24 cellular contexts compared by ENCODE assay signal in the genomic region with DNA sequence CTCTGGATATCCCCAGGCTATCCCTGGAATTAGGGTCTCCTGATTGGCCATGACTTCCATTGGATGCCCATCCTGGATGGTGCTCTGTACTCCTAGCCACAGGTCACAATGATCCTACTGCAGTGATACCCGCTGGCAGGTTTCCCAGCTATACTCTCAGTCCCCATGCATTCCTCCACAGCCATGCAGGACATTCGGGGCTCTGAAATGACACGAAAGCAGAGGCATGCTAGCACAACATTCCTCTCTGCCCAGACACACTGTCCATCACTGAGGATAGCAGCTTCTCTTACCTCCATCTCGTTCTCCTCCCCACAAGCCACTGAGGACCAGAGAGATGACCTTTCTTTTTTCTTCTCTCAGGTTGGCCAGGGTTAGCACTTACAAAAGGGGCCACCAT. TPM values are rescaled to one million over a fixed set of nuclear protein-coding genes. Genes with fewer than 3 reads are reported as not detected.
A peak's percentile ranks its signal among the peaks of the same experiment; 100 is the strongest.
DNase-seq lines count a peak whose midpoint lies in the region; ATAC-seq, FAIRE-seq and TF ChIP-seq lines count a peak whose summit lies in the region.
"Had no signal": no experiment of that assay in that cellular context is flagged by ENCODE, and none has a peak within 500 bp of the region (broad histone marks: within the 10 kb centered on the region; RNA-seq: fewer than 3 reads in every experiment).

No MANE protein-coding gene starts in this region.

- WGBS in mesenchymal stem cell, result 90% methylated on average over 4 of the region's 4 CpGs

- H3K79me1 ChIP-seq in mesenchymal stem cell (replicated peaks; ENCODE audit: low read length, poor library complexity, severe bottlenecking), result no peaks in the 10 kb centered on the region

- H3K36me3 ChIP-seq in bronchial epithelial cell (ENCODE audit: control insufficient read depth, insufficient read depth, low read length), result no peaks in the 10 kb centered on the region
- no peaks in the 10 kb centered on the region for H3K36me3 ChIP-seq in mesenchymal stem cell (ENCODE audit: control insufficient read depth in 1 of 2, insufficient read depth in 2 of 2, low read depth in 1 of 2, low read length in 2 of 2)
- no peaks in the 10 kb centered on the region for H3K36me3 ChIP-seq in gastrocnemius medialis
- H3K36me3 ChIP-seq: BE2C; BLaER1 treated with 17β-estradiol and CSF1 and Interleukin-3, amounts not matched to agents 10 nM and 100 nM had no signal

- in situ Hi-C loops in gastrocnemius medialis (cut with MboI; ENCODE audit: low sequenced_read_pairs in 4 of 4), result no loop called here

- peaks cover 24% of the 10 kb centered on the region for H3K27me3 Mint-ChIP-seq in stimulated activated naive CD8-positive, alpha-beta T cell treated with anti-CD3 and anti-CD28 coated beads, Interleukin-15, amount 100 ng/mL, for 72 hours

- no peak overlapping the region for H2BK5ac ChIP-seq in mesenchymal stem cell (ENCODE audit: low read depth, low read length, poor library complexity, severe bottlenecking)

- H2BK15ac ChIP-seq in mesenchymal stem cell (ENCODE audit: low read depth, poor library complexity, severe bottlenecking), result no peak overlapping the region

- peak; percentile 12 for ATAC-seq in stimulated activated naive CD8-positive, alpha-beta T cell treated with anti-CD3 and anti-CD28 coated beads, Interleukin-15, amount 100 ng/mL, for 72 hours
- no peak for ATAC-seq in stimulated activated naive CD8-positive, alpha-beta T cell treated with anti-CD3 and anti-CD28 coated beads, Interleukin-15, Interleukin-2, amounts not matched to agents 100 U/mL and 50 U/mL, for 24 hours
- ATAC-seq in gastrocnemius medialis (no peak), GM18858 (IDR thresholded peaks at IDR 0.05; ENCODE audit: unreplicated experiment) (no peak)
- ATAC-seq: A549, GM12878, HCT116 had no signal

- H2AFZ ChIP-seq in mesenchymal stem cell (ENCODE audit: low read depth, low read length), result no peak overlapping the region
- H2AFZ ChIP-seq: GM23248 had no signal

- H2AK5ac ChIP-seq in mesenchymal stem cell (ENCODE audit: low read length, severe bottlenecking), result no peak overlapping the region

- H3K4me2 ChIP-seq in mesenchymal stem cell (ENCODE audit: low read length, poor library complexity, severe bottlenecking), result no peak overlapping the region
- H3K4me2 ChIP-seq: A549; BLaER1 treated with 17β-estradiol and CSF1 and Interleukin-3, amounts not matched to agents 10 nM and 100 nM had no signal

- no peak overlapping the region for H4K8ac ChIP-seq in mesenchymal stem cell (ENCODE audit: low read length)

- TF ChIP-seq CTCF in bronchial epithelial cell (IDR thresholded peaks at IDR 0.05; ENCODE audit: insufficient read depth, low read length, severe bottlenecking) (no peak), gastrocnemius medialis (IDR thresholded peaks at IDR 0.05 in 4 of 5, conservative IDR thresholded peaks at IDR 0.05 in 1 of 5) (no peak)

- H2BK12ac ChIP-seq in mesenchymal stem cell (ENCODE audit: low read length in 2 of 2), result peak overlapping the region in 1 of 2 experiments; percentile 80

- H3K27ac ChIP-seq in mesenchymal stem cell (ENCODE audit: low read length, poor library complexity, severe bottlenecking) (no peak overlapping the region), gastrocnemius medialis (no peak overlapping the region)
- H3K27ac ChIP-seq: A549; BLaER1 treated with 17β-estradiol and CSF1 and Interleukin-3, amounts not matched to agents 10 nM and 100 nM; GM23248 had no signal

- H3K4me1 Mint-ChIP-seq in stimulated activated naive CD8-positive, alpha-beta T cell treated with anti-CD3 and anti-CD28 coated beads, Interleukin-15, amount 100 ng/mL, for 72 hours, result no peaks in the 10 kb centered on the region
- H3K4me1 Mint-ChIP-seq: CD8-positive, alpha-beta memory T cell had no signal

- H3K23ac ChIP-seq in mesenchymal stem cell (ENCODE audit: low read length in 2 of 2), result no peak overlapping the region

- no peak overlapping the region for H3K9ac ChIP-seq in mesenchymal stem cell (ENCODE audit: low read length)
- H3K9ac ChIP-seq: BLaER1 treated with 17β-estradiol and CSF1 and Interleukin-3, amounts not matched to agents 10 nM and 100 nM; GM23248 had no signal

- H3K14ac ChIP-seq in mesenchymal stem cell (ENCODE audit: low read length in 2 of 2), result peak overlapping the region in 1 of 2 experiments; percentile 61

- H3K4me1 ChIP-seq in mesenchymal stem cell (ENCODE audit: control insufficient read depth, insufficient read depth, low read depth, low read length) (peaks cover 2% of the 10 kb centered on the region), gastrocnemius medialis (peaks cover 5 to 11% of the 10 kb centered on the region in 2 donors)
- H3K4me1 ChIP-seq: BE2C had no signal

- no peak overlapping the region for H2BK120ac ChIP-seq in mesenchymal stem cell (ENCODE audit: low read depth, low read length)

- H3K4me3 ChIP-seq in bronchial epithelial cell (ENCODE audit: low read depth, low read length) (no peak overlapping the region), mesenchymal stem cell (ENCODE audit: insufficient read depth in 1 of 2, low read depth in 1 of 2, low read length in 2 of 2) (no peak overlapping the region), gastrocnemius medialis (no peak overlapping the region)
- H3K4me3 ChIP-seq: A549; BLaER1 treated with 17β-estradiol and CSF1 and Interleukin-3, amounts not matched to agents 10 nM and 100 nM; GM12878; GM23248 had no signal

- H3K18ac ChIP-seq in mesenchymal stem cell (ENCODE audit: low read depth in 1 of 2, low read length in 2 of 2), result peak overlapping the region; percentile 12 to 28

- no peaks in the 10 kb centered on the region for H3K27me3 ChIP-seq in bronchial epithelial cell (ENCODE audit: control insufficient read depth, insufficient read depth, low read length)
- H3K27me3 ChIP-seq in mesenchymal stem cell (ENCODE audit: control insufficient read depth in 1 of 2, insufficient read depth in 1 of 2, low read length in 2 of 2), result no peaks in the 10 kb centered on the region
- no peaks in the 10 kb centered on the region for H3K27me3 ChIP-seq in gastrocnemius medialis
- H3K27me3 ChIP-seq: BE2C; BLaER1 treated with 17β-estradiol and CSF1 and Interleukin-3, amounts not matched to agents 10 nM and 100 nM had no signal

- peak; percentile 55 for FAIRE-seq in bronchial epithelial cell (lab: Jason Lieb, UNC)
- FAIRE-seq: A549, D721Med, G401.6, GM12878 had no signal

- H3K9me3 Mint-ChIP-seq in stimulated activated naive CD8-positive, alpha-beta T cell treated with anti-CD3 and anti-CD28 coated beads, Interleukin-15, amount 100 ng/mL, for 72 hours, result no peaks in the 10 kb centered on the region
- H3K9me3 Mint-ChIP-seq: CD4-positive, alpha-beta T cell; H9 had no signal

- H3K27ac Mint-ChIP-seq in stimulated activated naive CD8-positive, alpha-beta T cell treated with anti-CD3 and anti-CD28 coated beads, Interleukin-15, amount 100 ng/mL, for 72 hours, result no peak overlapping the region
- H3K27ac Mint-ChIP-seq: CD4-positive, alpha-beta T cell; CD8-positive, alpha-beta memory T cell had no signal

- H3K4me3 Mint-ChIP-seq in stimulated activated naive CD8-positive, alpha-beta T cell treated with anti-CD3 and anti-CD28 coated beads, Interleukin-15, amount 100 ng/mL, for 72 hours, result no peak overlapping the region
- H3K4me3 Mint-ChIP-seq: CD14-positive monocyte; CD4-positive, alpha-beta T cell; CD8-positive, alpha-beta memory T cell; H9 had no signal

- H3K4ac ChIP-seq in mesenchymal stem cell (ENCODE audit: low read depth in 1 of 2, low read length in 2 of 2), result no peak overlapping the region

- no peak overlapping the region for H4K91ac ChIP-seq in mesenchymal stem cell (ENCODE audit: low read length)

- intact Hi-C loops in gastrocnemius medialis (cut with DNase I; ENCODE audit: low total_unique reads), result no loop called here

- H3K9me3 ChIP-seq in mesenchymal stem cell (ENCODE audit: control insufficient read depth, low read length), result no peaks in the 10 kb centered on the region
- no peaks in the 10 kb centered on the region for H3K9me3 ChIP-seq in gastrocnemius medialis
- H3K9me3 ChIP-seq: A549, BE2C had no signal

- DNase-seq in stimulated activated naive CD8-positive, alpha-beta T cell treated with anti-CD3 and anti-CD28 coated beads, Interleukin-15, amount 100 ng/mL, for 72 hours, result no peak
- DNase-seq in stimulated activated naive CD8-positive, alpha-beta T cell treated with anti-CD3 and anti-CD28 coated beads, Interleukin-15, Interleukin-2, amounts not matched to agents 100 U/mL and 50 U/mL, for 24 hours, result no peak
- no peak for DNase-seq in bronchial epithelial cell (ENCODE audit: low read depth)
- no peak for DNase-seq in mesenchymal stem cell
- no peak for DNase-seq in gastrocnemius medialis
- DNase-seq in GM03348 (ENCODE audit: low spot score), result no peak
- DNase-seq: 8988T; ACHN; AML-193; BE2C; CD4-positive, alpha-beta T cell; CD8-positive, alpha-beta memory T cell; DMS 273 treated with DMSO at 0.1 percent for 48 hours; DMS79; GM23248; H9 had no signal

- no peak for TF ChIP-seq POLR2A in gastrocnemius medialis (IDR thresholded peaks at IDR 0.05)

RNA-seq across cellular contexts. Expression of gene SPATS2L, which starts 51.7 kb away (rescaled TPM):
- total RNA-seq in bronchial epithelial cell (37.6 and 56.3 TPM in 2 replicates), gastrocnemius medialis (10 to 100 TPM; 34.0 to 74.2 (median 52.3) TPM)
- 377 TPM for polyA plus RNA-seq in mesenchymal stem cell (2013, experiment 1 of 2)
- 383 TPM for polyA plus RNA-seq in mesenchymal stem cell (2013, experiment 2 of 2)
